Comparison of ENCODE assay signal across 11 cellular contexts in genomic region chr5:139473105-139473504, GRCh38. TPM values are rescaled to one million over a fixed set of nuclear protein-coding genes. Genes with fewer than 3 reads are reported as not detected.
DNase-seq lines count a peak whose midpoint lies in the region; ATAC-seq and TF ChIP-seq lines count a peak whose summit lies in the region.
"Had no signal": no experiment of that assay in that cellular context is flagged by ENCODE, and none has a peak within 500 bp of the region (broad histone marks: within the 10 kb centered on the region; RNA-seq: fewer than 3 reads in every experiment).

No MANE protein-coding gene starts in this region.

- peak overlapping the region; percentile 78 for H3K27ac ChIP-seq in left ventricle myocardium inferior (replicated peaks)
- no peak overlapping the region for H3K27ac ChIP-seq in mesenchymal stem cell (ENCODE audit: low read length, poor library complexity, severe bottlenecking)
- H3K27ac ChIP-seq in vagina = peak overlapping the region; percentile 66

- H3K9me3 ChIP-seq in left ventricle myocardium inferior (replicated peaks) (no peaks in the 10 kb centered on the region), mesenchymal stem cell (ENCODE audit: control insufficient read depth, low read length) (no peaks in the 10 kb centered on the region), vagina (no peaks in the 10 kb centered on the region)

- no peak overlapping the region for H2BK5ac ChIP-seq in mesenchymal stem cell (ENCODE audit: low read depth, low read length, poor library complexity, severe bottlenecking)

- no peak overlapping the region for H2AFZ ChIP-seq in mesenchymal stem cell (ENCODE audit: low read depth, low read length)

- peak overlapping the region; percentile 59 for H4K8ac ChIP-seq in mesenchymal stem cell (ENCODE audit: low read length)

- no peak for TF ChIP-seq CTCF in left ventricle myocardium inferior (IDR thresholded peaks at IDR 0.05; ENCODE audit: borderline replicate concordance)
- no peak for TF ChIP-seq CTCF in vagina (IDR thresholded peaks at IDR 0.05)
- TF ChIP-seq CTCF in GM20000 (IDR thresholded peaks at IDR 0.05; ENCODE audit: extremely low read depth, missing control alignments) = no peak

- H3K18ac ChIP-seq in mesenchymal stem cell (ENCODE audit: low read depth in 1 of 2, low read length in 2 of 2) = peak overlapping the region in 1 of 2 experiments; percentile 16

- peak overlapping the region; percentile 31 for H3K9ac ChIP-seq in mesenchymal stem cell (ENCODE audit: low read length)

- H3K36me3 ChIP-seq in left ventricle myocardium inferior (peaks cover 26% of the 10 kb centered on the region), mesenchymal stem cell (ENCODE audit: control insufficient read depth in 1 of 2, insufficient read depth in 2 of 2, low read depth in 1 of 2, low read length in 2 of 2) (peaks cover 28 to 30% of the 10 kb centered on the region in 2 experiments), vagina (peaks cover 0 to 25% of the 10 kb centered on the region in 2 donors)

- peak overlapping the region; percentile 4 for H2AK5ac ChIP-seq in mesenchymal stem cell (ENCODE audit: low read length, severe bottlenecking)

- H3K4me3 ChIP-seq in left ventricle myocardium inferior (no peak overlapping the region), mesenchymal stem cell (ENCODE audit: insufficient read depth in 1 of 2, low read depth in 1 of 2, low read length in 2 of 2) (no peak overlapping the region), vagina (no peak overlapping the region)

- H3K27me3 ChIP-seq in left ventricle myocardium inferior (ENCODE audit: low read depth) (no peaks in the 10 kb centered on the region), mesenchymal stem cell (ENCODE audit: control insufficient read depth in 1 of 2, insufficient read depth in 1 of 2, low read length in 2 of 2) (no peaks in the 10 kb centered on the region), vagina (no peaks in the 10 kb centered on the region)

- no peak overlapping the region for H3K23ac ChIP-seq in mesenchymal stem cell (ENCODE audit: low read length in 2 of 2)

- 54% methylated on average over 8 of the region's 8 CpGs for whole genome bisulfite sequencing in mesenchymal stem cell

- H3K79me1 ChIP-seq in mesenchymal stem cell (replicated peaks; ENCODE audit: low read length, poor library complexity, severe bottlenecking) = peaks cover under 1% of the 10 kb centered on the region

- no peak overlapping the region for H4K91ac ChIP-seq in mesenchymal stem cell (ENCODE audit: low read length)

- no peak for TF ChIP-seq POLR2A in vagina (IDR thresholded peaks at IDR 0.05)

- no peak overlapping the region for H3K4me2 ChIP-seq in mesenchymal stem cell (ENCODE audit: low read length, poor library complexity, severe bottlenecking)

- no peak for ATAC-seq in left ventricle myocardium superior
- no peak for ATAC-seq in HG02870 (IDR thresholded peaks at IDR 0.05; ENCODE audit: unreplicated experiment)

- H3K14ac ChIP-seq in mesenchymal stem cell (ENCODE audit: low read length in 2 of 2) = peak overlapping the region in 1 of 2 experiments; percentile 61

- H2BK12ac ChIP-seq in mesenchymal stem cell (ENCODE audit: low read length in 2 of 2) = peak overlapping the region in 1 of 2 experiments; percentile 45

- no peak overlapping the region for H2BK15ac ChIP-seq in mesenchymal stem cell (ENCODE audit: low read depth, poor library complexity, severe bottlenecking)

- H3K4me1 ChIP-seq in left ventricle myocardium inferior (peaks cover 40% of the 10 kb centered on the region), mesenchymal stem cell (ENCODE audit: control insufficient read depth, insufficient read depth, low read depth, low read length) (peaks cover 15% of the 10 kb centered on the region), vagina (peaks cover 33% of the 10 kb centered on the region)

- no peak for DNase-seq in left ventricle myocardium inferior
- DNase-seq in left ventricle myocardium superior = no peak
- peak; percentile 63 for DNase-seq in dermis blood vessel endothelial cell
- no peak for DNase-seq in mesenchymal stem cell
- no peak for DNase-seq in vagina (ENCODE audit: extremely low spot score in 2 of 2)
- no peak for DNase-seq in NCI-H187 (lab: John Stamatoyannopoulos, UW)
- no peak for DNase-seq in GM20000 (ENCODE audit: low spot score)
- DNase-seq: AML-193, NCI-H2171 treated with DMSO at 0.1 percent for 48 hours, nucleus accumbens had no signal

- peak overlapping the region; percentile 42 for H2BK120ac ChIP-seq in mesenchymal stem cell (ENCODE audit: low read depth, low read length)

- peak overlapping the region in 1 of 2 experiments; percentile 53 for H3K4ac ChIP-seq in mesenchymal stem cell (ENCODE audit: low read depth in 1 of 2, low read length in 2 of 2)

- intact Hi-C loops in left ventricle myocardium inferior (cut with micrococcal nuclease) (no loop called here), left ventricle myocardium superior (cut with micrococcal nuclease) (no loop called here), vagina (cut with DNase I) (loop anchor here (5.0 kb wide), 1 partner anchor 36 kb away; the partner anchor contains the start of gene DNAJC18)

RNA-seq across cellular contexts. Expression of gene SMIM33, which starts 2.3 kb away (rescaled TPM):
- total RNA-seq in left ventricle myocardium inferior (not detected), left ventricle myocardium superior (not detected), dermis blood vessel endothelial cell (not detected in 2 replicates), vagina (not detected)
- polyA plus RNA-seq in mesenchymal stem cell (2013, experiment 1 of 2) = not detected
- not detected for polyA plus RNA-seq in mesenchymal stem cell (2013, experiment 2 of 2)

RNA-seq across cellular contexts. Expression of gene STING1, which starts 9.5 kb away (rescaled TPM):
- total RNA-seq in left ventricle myocardium inferior = 55.3 TPM
- 46.3 TPM for total RNA-seq in left ventricle myocardium superior
- 36.9 and 69.6 TPM in 2 replicates for total RNA-seq in dermis blood vessel endothelial cell
- 63.5 TPM for polyA plus RNA-seq in mesenchymal stem cell (2013, experiment 1 of 2)
- polyA plus RNA-seq in mesenchymal stem cell (2013, experiment 2 of 2) = 59.7 TPM
- total RNA-seq in vagina = 103 TPM

RNA-seq across cellular contexts. Expression of gene ECSCR, which starts 10.6 kb away (rescaled TPM):
- total RNA-seq in left ventricle myocardium inferior = 20.9 TPM
- 20.6 TPM for total RNA-seq in left ventricle myocardium superior
- 404 and 423 TPM in 2 replicates for total RNA-seq in dermis blood vessel endothelial cell
- polyA plus RNA-seq in mesenchymal stem cell (2013, experiment 1 of 2) = 0.30 TPM
- 0.49 TPM for polyA plus RNA-seq in mesenchymal stem cell (2013, experiment 2 of 2)
- total RNA-seq in vagina = 37.1 TPM

RNA-seq across cellular contexts. Expression of gene DNAJC18, which starts 33.8 kb away (rescaled TPM):
- total RNA-seq in left ventricle myocardium inferior (14.3 TPM), left ventricle myocardium superior (10.5 TPM), dermis blood vessel endothelial cell (8.6 and 9.0 TPM in 2 replicates), vagina (7.6 TPM)
- polyA plus RNA-seq in mesenchymal stem cell (2013, experiment 1 of 2) = 14.4 TPM
- 17.7 TPM for polyA plus RNA-seq in mesenchymal stem cell (2013, experiment 2 of 2)

Comparison
In these comparisons a context has a peak if more than half of its experiments do, and no peak if none do; other contexts are left out.
1. RNA of gene ECSCR, which starts 10.6 kb away (total RNA-seq): 404 to 423 TPM in dermis blood vessel endothelial cell; 37.1 TPM in vagina (single experiment), 20.9 TPM in left ventricle myocardium inferior (single experiment) and 20.6 TPM in left ventricle myocardium superior (single experiment); every median in the first group is over 10 times any median in the second.